8 cellular contexts compared by ENCODE assay signal in the genomic region with DNA sequence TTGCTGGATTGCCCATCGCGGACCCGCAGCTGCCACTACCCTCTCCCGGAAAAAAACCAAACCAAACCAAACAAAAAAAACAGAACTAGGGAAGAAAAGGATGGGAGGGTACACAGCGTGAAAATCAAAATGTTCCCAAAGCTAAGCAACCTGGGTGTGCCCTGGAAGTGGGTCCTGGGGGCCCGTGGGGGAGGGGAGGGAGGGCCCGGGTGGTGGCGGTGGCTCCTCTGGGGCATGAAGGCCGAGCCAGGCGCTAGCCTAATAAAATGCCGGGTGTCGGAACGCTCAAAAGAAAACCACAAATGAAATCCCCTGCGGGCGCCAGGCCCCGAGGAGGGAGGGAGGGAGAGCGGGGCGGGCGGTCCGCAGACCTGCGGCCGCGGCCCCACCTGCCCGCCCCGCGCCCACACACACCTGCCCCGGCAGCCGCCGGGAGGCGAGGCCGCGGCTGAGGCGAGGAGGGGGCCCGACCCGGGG. TPM values are rescaled to one million over a fixed set of nuclear protein-coding genes. Genes with fewer than 3 reads are reported as not detected.
A peak's percentile ranks its signal among the peaks of the same experiment; 100 is the strongest.
DNase-seq lines count a peak whose midpoint lies in the region; ATAC-seq and TF ChIP-seq lines count a peak whose summit lies in the region.

No MANE protein-coding gene starts in this region.

- whole genome bisulfite sequencing in HUES64 = under 1% methylated on average over 34 of the region's 35 CpGs

- H3K4me1 Mint-ChIP-seq in activated CD4-positive, alpha-beta T cell treated with anti-CD3 and anti-CD28 coated beads, Interleukin-2, amount 10 ng/mL, durations not matched to agents 7 days and 5 days = peaks cover 26% of the 10 kb centered on the region
- peaks cover 25 to 28% of the 10 kb centered on the region in 2 donors for H3K4me1 Mint-ChIP-seq in natural killer cell

- peak overlapping the region; percentile 93 for H3K4me3 Mint-ChIP-seq in activated CD4-positive, alpha-beta T cell treated with anti-CD3 and anti-CD28 coated beads, Interleukin-2, amount 10 ng/mL, durations not matched to agents 7 days and 5 days
- H3K4me3 Mint-ChIP-seq in natural killer cell = peak overlapping the region; percentile 99

- POLR2A ChIA-PET in activated CD4-positive, alpha-beta T cell treated with anti-CD3 and anti-CD28 coated beads, Interleukin-2, amount 10 ng/mL, durations not matched to agents 7 days and 5 days (lab: Charles Lee) = no interaction called here

- ATAC-seq in GM21576 (IDR thresholded peaks at IDR 0.05; ENCODE audit: unreplicated experiment) (peak; percentile 34), natural killer cell (peak; percentile 29 to 52 (median 41))

- H3K9ac ChIP-seq in ES-I3 (ENCODE audit: low read depth, low read length) (peak overlapping the region; percentile 40), HUES64 (ENCODE audit: low read depth, low read length) (peak overlapping the region; percentile 79)

- H3K9me3 ChIP-seq in ES-I3 (ENCODE audit: control insufficient read depth, insufficient read depth, low read length) = no peaks in the 10 kb centered on the region
- no peaks in the 10 kb centered on the region for H3K9me3 ChIP-seq in HUES64 (ENCODE audit: insufficient read depth, low read depth, low read length)

- no peaks in the 10 kb centered on the region for H3K27me3 ChIP-seq in HUES64 (ENCODE audit: insufficient read depth, low read length)

- H3K27me3 Mint-ChIP-seq in activated CD4-positive, alpha-beta T cell treated with anti-CD3 and anti-CD28 coated beads, Interleukin-2, amount 10 ng/mL, durations not matched to agents 7 days and 5 days = no peaks in the 10 kb centered on the region
- H3K27me3 Mint-ChIP-seq in natural killer cell (ENCODE audit: low read depth in 2 of 2) = no peaks in the 10 kb centered on the region

- H3K36me3 ChIP-seq in ES-I3 (ENCODE audit: insufficient read depth, low read length) (no peaks in the 10 kb centered on the region), HUES64 (ENCODE audit: insufficient read depth, low read length) (no peaks in the 10 kb centered on the region)

- H3K9me3 Mint-ChIP-seq in activated CD4-positive, alpha-beta T cell treated with anti-CD3 and anti-CD28 coated beads, Interleukin-2, amount 10 ng/mL, durations not matched to agents 7 days and 5 days = no peaks in the 10 kb centered on the region
- no peaks in the 10 kb centered on the region for H3K9me3 Mint-ChIP-seq in natural killer cell

- H3K27ac Mint-ChIP-seq in activated CD4-positive, alpha-beta T cell treated with anti-CD3 and anti-CD28 coated beads, Interleukin-2, amount 10 ng/mL, durations not matched to agents 7 days and 5 days = peak overlapping the region; percentile 90
- H3K27ac Mint-ChIP-seq in natural killer cell = peak overlapping the region; percentile 81 to 96

- H3K4me1 ChIP-seq in ES-I3 (ENCODE audit: insufficient read depth, low read length) (0 out of 2 replicates have a peak, but pooled peaks cover 3% of the 10 kb centered on the region), HUES64 (ENCODE audit: insufficient read depth, low read length) (no peaks in the 10 kb centered on the region; the same call in 1 of the 2 replicates)

- TF ChIP-seq CTCF in epithelial cell of proximal tubule (conservative IDR thresholded peaks at IDR 0.05; ENCODE audit: low read depth, low read length) = no peak
- no peak for TF ChIP-seq CTCF in natural killer cell (IDR thresholded peaks at IDR 0.05)

- peak overlapping the region; percentile 55; the same call in 1 of the 2 replicates for H3K27ac ChIP-seq in HUES64 (ENCODE audit: low read depth, low read length)

- H3K36me3 Mint-ChIP-seq in activated CD4-positive, alpha-beta T cell treated with anti-CD3 and anti-CD28 coated beads, Interleukin-2, amount 10 ng/mL, durations not matched to agents 7 days and 5 days (ENCODE audit: low read depth) = peaks cover 4% of the 10 kb centered on the region
- no peaks in the 10 kb centered on the region for H3K36me3 Mint-ChIP-seq in natural killer cell

- CTCF ChIA-PET in activated CD4-positive, alpha-beta T cell treated with anti-CD3 and anti-CD28 coated beads, Interleukin-2, amount 10 ng/mL, durations not matched to agents 7 days and 5 days (lab: Charles Lee) = interaction anchor here (0.9 kb wide), 1 partner anchor 518 kb away, joined by 3 read pairs; no protein-coding TSS in a partner anchor

- H3K4me3 ChIP-seq in HUES64 (ENCODE audit: low read length) = peak overlapping the region; percentile 92
- peak overlapping the region; percentile 62 for H3K4me3 ChIP-seq in epithelial cell of proximal tubule (ENCODE audit: low read depth, low read length)

- intact Hi-C loops in natural killer cell (cut with micrococcal nuclease) = no loop called here

- peak; percentile 32 for DNase-seq in activated CD4-positive, alpha-beta T cell treated with anti-CD3 and anti-CD28 coated beads, Interleukin-2, amount 10 ng/mL, durations not matched to agents 7 days and 5 days
- DNase-seq in epithelial cell of proximal tubule (ENCODE audit: low read depth) = no peak
- peak; percentile 45 for DNase-seq in natural killer cell
- DNase-seq in NCI-H2081 treated with DMSO at 0.1 percent for 48 hours (lab: John Stamatoyannopoulos, UW) = no peak
- no peak for DNase-seq in DMS114 treated with DMSO at 0.1 percent for 48 hours (lab: John Stamatoyannopoulos, UW; ENCODE audit: unreplicated experiment)

RNA-seq across cellular contexts. Expression of a gene that starts 0.8 kb away (rescaled TPM):
- polyA plus RNA-seq in HUES64 (2013, experiment 1 of 2) = 7.9 TPM
- polyA plus RNA-seq in HUES64 (2013, experiment 2 of 2) = 11.0 TPM
- total RNA-seq in activated CD4-positive, alpha-beta T cell treated with anti-CD3 and anti-CD28 coated beads, Interleukin-2, amount 10 ng/mL, durations not matched to agents 7 days and 5 days = 10 to 100 TPM; 43.2 to 44.7 TPM
- 5.4 and 10.4 TPM in 2 replicates for total RNA-seq in epithelial cell of proximal tubule
- 10 to 100 TPM; 66.9 to 82.6 (median 79.2) TPM for total RNA-seq in natural killer cell

RNA-seq across cellular contexts. Expression of a gene that starts 27.9 kb away (rescaled TPM):
- 1,771 TPM for polyA plus RNA-seq in HUES64 (2013, experiment 1 of 2)
- 1,936 TPM for polyA plus RNA-seq in HUES64 (2013, experiment 2 of 2)
- total RNA-seq in activated CD4-positive, alpha-beta T cell treated with anti-CD3 and anti-CD28 coated beads, Interleukin-2, amount 10 ng/mL, durations not matched to agents 7 days and 5 days = 1,000 to 10,000 TPM; 1,236 to 1,343 TPM
- total RNA-seq in epithelial cell of proximal tubule = 1,982 and 2,357 TPM in 2 replicates
- 1,000 to 10,000 TPM in 1 of 3 donors, 100 to 1,000 TPM in 2; 893 to 1,024 (median 955) TPM for total RNA-seq in natural killer cell

RNA-seq across cellular contexts. Expression of a gene that starts 37.3 kb away (rescaled TPM):
- 51.7 TPM for polyA plus RNA-seq in HUES64 (2013, experiment 1 of 2)
- polyA plus RNA-seq in HUES64 (2013, experiment 2 of 2) = 54.3 TPM
- 10 to 100 TPM; 79.2 to 84.4 TPM for total RNA-seq in activated CD4-positive, alpha-beta T cell treated with anti-CD3 and anti-CD28 coated beads, Interleukin-2, amount 10 ng/mL, durations not matched to agents 7 days and 5 days
- total RNA-seq in epithelial cell of proximal tubule (78.3 and 80.5 TPM in 2 replicates), natural killer cell (10 to 100 TPM; 57.3 to 72.1 (median 63.8) TPM)

Comparison
In these comparisons a context has a peak if more than half of its experiments do, and no peak if none do; other contexts are left out.
1. DNase-seq: peak in activated CD4-positive, alpha-beta T cell treated with anti-CD3 and anti-CD28 coated beads, Interleukin-2, amount 10 ng/mL, durations not matched to agents 7 days and 5 days (single experiment) and natural killer cell (single experiment); none in epithelial cell of proximal tubule (single experiment), NCI-H2081 treated with DMSO at 0.1 percent for 48 hours (single experiment) and DMS114 treated with DMSO at 0.1 percent for 48 hours (single experiment).